Comparison of ENCODE assay signal across 15 cellular contexts in the genomic region with DNA sequence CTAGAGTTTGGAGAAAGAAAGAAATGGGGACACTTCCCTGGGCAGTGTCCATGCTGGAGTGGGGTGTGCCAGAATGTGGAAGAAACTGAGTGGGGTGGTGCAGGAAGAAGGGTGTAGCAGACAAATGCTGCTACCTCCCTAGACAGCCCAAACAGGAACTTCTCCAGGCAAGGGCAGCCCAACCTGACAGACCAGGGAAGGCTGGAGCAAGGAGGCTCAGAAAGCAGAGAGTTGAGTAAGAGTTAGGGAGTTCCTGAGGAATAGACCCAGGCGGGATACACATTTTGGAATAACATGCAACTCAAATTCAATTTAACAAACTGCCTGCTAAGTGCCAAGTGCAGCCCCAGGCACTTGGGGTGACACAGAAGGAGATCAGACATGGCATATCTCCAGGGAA. TPM values are rescaled to one million over a fixed set of nuclear protein-coding genes. Genes with fewer than 3 reads are reported as not detected.
DNase-seq lines count a peak whose midpoint lies in the region; ATAC-seq and TF ChIP-seq lines count a peak whose summit lies in the region.
"Had no signal": no experiment of that assay in that cellular context is flagged by ENCODE, and none has a peak within 500 bp of the region (broad histone marks: within the 10 kb centered on the region; RNA-seq: fewer than 3 reads in every experiment).

No MANE protein-coding gene starts in this region.

- no peak overlapping the region for H2BK5ac ChIP-seq in neuronal stem cell (ENCODE audit: low read length)

- intact Hi-C loops in left ventricle myocardium inferior (cut with micrococcal nuclease) (loop anchor here (5.0 kb wide), 1 partner anchor 39 kb away; no protein-coding TSS in a partner anchor), Right ventricle myocardium inferior (cut with DNase I) (no loop called here), dorsolateral prefrontal cortex (cut with DNase I) (loop anchor here in 1 of 2 donors (2.0 kb wide), 2 partner anchors 32 kb away; no protein-coding TSS in a partner anchor), vagina (cut with DNase I) (no loop called here)
- intact Hi-C loops in CD4-positive, alpha-beta memory T cell (cut with micrococcal nuclease) = no loop called here

- no CpG with 5 or more reads among the region's 1 CpG for WGBS in neuronal stem cell (ENCODE audit: extremely low coverage in 2 of 2, insufficient read length in 2 of 2, insufficient replicate concordance in 1 of 2), 2 donors

- no peak for TF ChIP-seq POLR2A in vagina (IDR thresholded peaks at IDR 0.05)

- H3K4ac ChIP-seq in neuronal stem cell (ENCODE audit: low read length) = no peak overlapping the region

- H3K36me3 ChIP-seq in left ventricle myocardium inferior (no peaks in the 10 kb centered on the region), neuronal stem cell (replicated peaks in 1 of 2; ENCODE audit: control insufficient read depth in 2 of 2, insufficient read depth in 2 of 2, low read length in 2 of 2) (no peaks in the 10 kb centered on the region), vagina (no peaks in the 10 kb centered on the region)
- H3K36me3 ChIP-seq in CD4-positive, alpha-beta memory T cell (ENCODE audit: insufficient read depth, low read length) = no peaks in the 10 kb centered on the region

- no peak overlapping the region for H2AK5ac ChIP-seq in neuronal stem cell (ENCODE audit: low read depth, low read length)

- peak overlapping the region; percentile 92 for H3K27ac ChIP-seq in left ventricle myocardium inferior (replicated peaks)
- peak overlapping the region; percentile 85 to 100 (median 98) for H3K27ac ChIP-seq in dorsolateral prefrontal cortex
- H3K27ac ChIP-seq in neuronal stem cell (replicated peaks; ENCODE audit: low read length) = no peak overlapping the region
- peak overlapping the region; percentile 93 for H3K27ac ChIP-seq in vagina
- H3K27ac ChIP-seq in CD4-positive, alpha-beta memory T cell (ENCODE audit: low read depth, low read length) = no peak overlapping the region

- no peak overlapping the region for H2BK120ac ChIP-seq in neuronal stem cell (ENCODE audit: low read depth, low read length)

- H3K36me3 Mint-ChIP-seq in CD4-positive, alpha-beta memory T cell = no peaks in the 10 kb centered on the region

- CTCF ChIA-PET in CD4-positive, alpha-beta memory T cell (lab: Charles Lee; ENCODE audit: partially characterized antibody) = interaction anchor here (0.9 to 17.4 kb wide), 15 partner anchors 9 to 411 kb away, joined by 3 to 465 read pairs (median 6); no protein-coding TSS in a partner anchor

- H3K4me3 ChIP-seq in left ventricle myocardium inferior (no peak overlapping the region), dorsolateral prefrontal cortex (peak overlapping the region in 10 of 59 donors; percentile 61 to 87 (median 80)), neuronal stem cell (ENCODE audit: low read length in 2 of 2) (no peak overlapping the region), vagina (no peak overlapping the region)
- no peak overlapping the region for H3K4me3 ChIP-seq in CD4-positive, alpha-beta memory T cell (ENCODE audit: low read length in 2 of 2)

- peak overlapping the region; percentile 91 for H2BK15ac ChIP-seq in neuronal stem cell (ENCODE audit: low read length)

- H2BK12ac ChIP-seq in neuronal stem cell (ENCODE audit: low read length) = no peak overlapping the region

- H3K4me2 ChIP-seq in neuronal stem cell (ENCODE audit: insufficient read depth, low read length, poor library complexity, severe bottlenecking) = no peak overlapping the region

- peak overlapping the region in 1 of 8 donors; percentile 52 for H3K4me3 Mint-ChIP-seq in CD4-positive, alpha-beta memory T cell

- H4K8ac ChIP-seq in neuronal stem cell (ENCODE audit: low read depth, low read length) = no peak overlapping the region

- H4K91ac ChIP-seq in neuronal stem cell (ENCODE audit: low read depth, low read length, poor library complexity) = no peak overlapping the region

- H3K9me3 Mint-ChIP-seq in CD4-positive, alpha-beta memory T cell = peaks cover 0 to 3% (median 0%) of the 10 kb centered on the region in 8 donors
- H3K9me3 Mint-ChIP-seq: activated naive CD8-positive, alpha-beta T cell treated with anti-CD3 and anti-CD28 coated beads, Interleukin-2, amount 50 U/mL, for 24 hours had no signal

- TF ChIP-seq CTCF in left ventricle myocardium inferior (IDR thresholded peaks at IDR 0.05; ENCODE audit: borderline replicate concordance) (no peak), dorsolateral prefrontal cortex (IDR thresholded peaks at IDR 0.05 in 54 of 56, conservative IDR thresholded peaks at IDR 0.05 in 2 of 56; ENCODE audit: low read depth in 1 of 56, partially characterized antibody in 56 of 56) (no peak), vagina (IDR thresholded peaks at IDR 0.05) (no peak)

- peak overlapping the region in 1 of 7 donors; percentile 79 for H3K27ac Mint-ChIP-seq in CD4-positive, alpha-beta memory T cell
- H3K27ac Mint-ChIP-seq: activated naive CD8-positive, alpha-beta T cell treated with anti-CD3 and anti-CD28 coated beads, Interleukin-2, amount 50 U/mL, for 24 hours had no signal

- H3K14ac ChIP-seq in neuronal stem cell (ENCODE audit: low read length) = no peak overlapping the region

- no peak overlapping the region for H3K23ac ChIP-seq in neuronal stem cell (ENCODE audit: low read depth, low read length, poor library complexity)

- peaks cover 6% of the 10 kb centered on the region for H3K79me1 ChIP-seq in neuronal stem cell (ENCODE audit: low read depth, low read length)

- H3K27me3 ChIP-seq in left ventricle myocardium inferior (ENCODE audit: low read depth) (no peaks in the 10 kb centered on the region), dorsolateral prefrontal cortex (no peaks in the 10 kb centered on the region), neuronal stem cell (ENCODE audit: control insufficient read depth in 3 of 3, insufficient read depth in 3 of 3, low read depth in 1 of 3, low read length in 3 of 3) (peaks cover 0 to 11% (median 10%) of the 10 kb centered on the region in 3 experiments), vagina (no peaks in the 10 kb centered on the region)
- no peaks in the 10 kb centered on the region for H3K27me3 ChIP-seq in CD4-positive, alpha-beta memory T cell (ENCODE audit: insufficient read depth, low read length)
- H3K27me3 ChIP-seq: SJSA1 had no signal

- H3K4me1 ChIP-seq in left ventricle myocardium inferior = peaks cover 50% of the 10 kb centered on the region
- peaks cover 22 to 34% of the 10 kb centered on the region in 2 donors for H3K4me1 ChIP-seq in neuronal stem cell (ENCODE audit: control insufficient read depth in 2 of 2, insufficient read depth in 1 of 2, low read depth in 1 of 2, low read length in 2 of 2)
- H3K4me1 ChIP-seq in vagina = peaks cover 45% of the 10 kb centered on the region
- H3K4me1 ChIP-seq in CD4-positive, alpha-beta memory T cell (ENCODE audit: insufficient read depth, low read length) = peaks cover 16% of the 10 kb centered on the region

- DNase-seq in left ventricle myocardium inferior = no peak
- no peak for DNase-seq in Right ventricle myocardium inferior (ENCODE audit: missing footprints)
- no peak for DNase-seq in dorsolateral prefrontal cortex
- no peak for DNase-seq in neuronal stem cell (ENCODE audit: low spot score)
- no peak for DNase-seq in vagina (ENCODE audit: extremely low spot score in 2 of 2)
- DNase-seq in CD4-positive, alpha-beta memory T cell = no peak
- DNase-seq in NCI-H2171 treated with DMSO at 0.1 percent for 48 hours (lab: John Stamatoyannopoulos, UW) = no peak
- no peak for DNase-seq in DMS79 treated with DMSO at 0.1 percent for 48 hours (lab: John Stamatoyannopoulos, UW)
- DNase-seq: activated naive CD8-positive, alpha-beta T cell treated with anti-CD3 and anti-CD28 coated beads, Interleukin-2, amount 50 U/mL, for 24 hours; DND-41; effector CD4-positive, alpha-beta T cell; NCI-H1436 treated with DMSO at 0.1 percent for 48 hours; NCI-H748 treated with DMSO at 0.1 percent for 48 hours; small intestine had no signal

- no peak overlapping the region for H3K9ac ChIP-seq in neuronal stem cell (ENCODE audit: low read depth, low read length, poor library complexity)

- POLR2A ChIA-PET in CD4-positive, alpha-beta memory T cell (lab: Charles Lee; ENCODE audit: partially characterized antibody) = interaction anchor here (0.6 to 5.3 kb wide), 5 partner anchors 32 to 367 kb away, joined by 3 to 70 read pairs (median 4); no protein-coding TSS in a partner anchor

- H2AFZ ChIP-seq in neuronal stem cell (ENCODE audit: low read length) = no peak overlapping the region

- no peaks in the 10 kb centered on the region for H3K9me3 ChIP-seq in left ventricle myocardium inferior (replicated peaks)
- peaks cover 0 to 10% of the 10 kb centered on the region in 2 donors for H3K9me3 ChIP-seq in neuronal stem cell (replicated peaks in 1 of 2; ENCODE audit: control insufficient read depth in 2 of 2, insufficient read depth in 1 of 2, low read depth in 1 of 2, low read length in 2 of 2)
- H3K9me3 ChIP-seq in vagina = no peaks in the 10 kb centered on the region
- H3K9me3 ChIP-seq in CD4-positive, alpha-beta memory T cell (ENCODE audit: control insufficient read depth in 1 of 2, low read length in 2 of 2) = no peaks in the 10 kb centered on the region
- H3K9me3 ChIP-seq: SJSA1 had no signal

- no peak overlapping the region for H3K18ac ChIP-seq in neuronal stem cell (ENCODE audit: low read length)

- no peaks in the 10 kb centered on the region for H3K27me3 Mint-ChIP-seq in CD4-positive, alpha-beta memory T cell
- H3K27me3 Mint-ChIP-seq: activated naive CD8-positive, alpha-beta T cell treated with anti-CD3 and anti-CD28 coated beads, Interleukin-2, amount 50 U/mL, for 24 hours had no signal

- ATAC-seq in Right ventricle myocardium inferior = no peak

- H3K4me1 Mint-ChIP-seq in CD4-positive, alpha-beta memory T cell = peaks cover 10 to 28% (median 17%) of the 10 kb centered on the region in 4 donors

RNA-seq across cellular contexts. Expression of a gene that starts 1.0 kb away (rescaled TPM):
- 397 TPM for total RNA-seq in left ventricle myocardium inferior
- total RNA-seq in Right ventricle myocardium inferior = 373 TPM
- total RNA-seq in dorsolateral prefrontal cortex = 100 to 1,000 TPM in 118 of 120 experiments, 10 to 100 TPM in 2; 93.9 to 275 (median 143) TPM
- 12.3 TPM for polyA plus RNA-seq in neuronal stem cell (2013, experiment 1 of 2)
- 12.3 TPM for polyA plus RNA-seq in neuronal stem cell (2013, experiment 2 of 2)
- 70.7 TPM for total RNA-seq in vagina
- 100 to 1,000 TPM; 134 to 136 TPM for total RNA-seq in CD4-positive, alpha-beta memory T cell
- 10 to 100 TPM in 1 of 2 donors, 1 to 10 TPM in 1; 6.0 to 44.9 TPM for polyA plus RNA-seq in CD4-positive, alpha-beta memory T cell

Comparison
In these comparisons a context has a peak if more than half of its experiments do, and no peak if none do; other contexts are left out.
1. H3K27ac ChIP-seq: peak in left ventricle myocardium inferior (single experiment), dorsolateral prefrontal cortex (59 of 59) and vagina (single experiment); none in neuronal stem cell (single experiment) and CD4-positive, alpha-beta memory T cell (single experiment).